In the genomic region with DNA sequence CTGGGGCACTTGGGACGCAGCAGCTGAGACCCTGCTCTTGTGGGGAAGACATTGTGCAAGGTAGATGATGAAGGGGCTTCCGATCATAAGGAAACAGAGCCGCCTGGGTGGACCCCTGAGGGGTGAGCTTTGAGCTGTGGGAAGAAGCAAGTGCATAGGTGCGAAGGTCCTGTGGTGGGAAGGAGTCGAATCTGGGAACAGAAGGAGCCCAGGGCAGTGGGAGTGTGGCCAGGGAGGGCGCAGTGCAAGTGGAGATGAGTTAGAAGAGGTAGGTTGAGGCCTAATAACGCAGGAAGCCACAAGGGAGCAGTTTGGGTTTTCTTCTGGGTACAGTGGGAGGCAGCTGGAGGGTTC, we compare ENCODE assay signal across 17 cellular contexts. TPM values are rescaled to one million over a fixed set of nuclear protein-coding genes. Genes with fewer than 3 reads are reported as not detected.
DNase-seq lines count a peak whose midpoint lies in the region; TF ChIP-seq lines count a peak whose summit lies in the region.
"Had no signal": no experiment of that assay in that cellular context is flagged by ENCODE, and none has a peak within 500 bp of the region (broad histone marks: within the 10 kb centered on the region; RNA-seq: fewer than 3 reads in every experiment).

No MANE protein-coding gene starts in this region.

- H3K4me1 ChIP-seq in OCI-LY3 (ENCODE audit: low read length), result peaks cover 53% of the 10 kb centered on the region
- peaks cover 64% of the 10 kb centered on the region for H3K4me1 ChIP-seq in rectal smooth muscle tissue (ENCODE audit: control insufficient read depth, insufficient read depth, low read length)

- H3K36me3 ChIP-seq in OCI-LY3 (replicated peaks; ENCODE audit: low read depth, low read length) (peaks cover 83% of the 10 kb centered on the region), rectal smooth muscle tissue (ENCODE audit: control insufficient read depth, insufficient read depth, low read length) (peaks cover 46% of the 10 kb centered on the region)
- H3K36me3 ChIP-seq: ovary had no signal

- H3K4me2 ChIP-seq in OCI-LY3 (ENCODE audit: low read length), result peak overlapping the region; percentile 92
- H3K4me2 ChIP-seq: SK-N-SH had no signal

- H3K9ac ChIP-seq in OCI-LY3 (ENCODE audit: low read length) (peak overlapping the region; percentile 77), rectal smooth muscle tissue (ENCODE audit: low read length) (no peak overlapping the region)
- H3K9ac ChIP-seq: SK-N-SH had no signal

- peaks cover 80% of the 10 kb centered on the region for H4K20me1 ChIP-seq in OCI-LY3 (ENCODE audit: insufficient read depth, low read length)

- H3K9me3 Mint-ChIP-seq in activated CD4-positive, alpha-beta T cell treated with anti-CD3 and anti-CD28 coated beads, Interleukin-2, amount 10 ng/mL, durations not matched to agents 7 days and 5 days, result no peaks in the 10 kb centered on the region
- H3K9me3 Mint-ChIP-seq in endothelial cell (ENCODE audit: unreplicated experiment), result no peaks in the 10 kb centered on the region
- H3K9me3 Mint-ChIP-seq in MCF 10A (ENCODE audit: unreplicated experiment), result no peaks in the 10 kb centered on the region
- H3K9me3 Mint-ChIP-seq: HFFc6 had no signal

- H3K27me3 ChIP-seq in OCI-LY3 (ENCODE audit: low read depth, low read length) (no peaks in the 10 kb centered on the region), rectal smooth muscle tissue (ENCODE audit: control insufficient read depth, insufficient read depth, low read length) (no peaks in the 10 kb centered on the region)
- H3K27me3 ChIP-seq: colonic mucosa, ovary had no signal

- H3K36me3 Mint-ChIP-seq in activated CD4-positive, alpha-beta T cell treated with anti-CD3 and anti-CD28 coated beads, Interleukin-2, amount 10 ng/mL, durations not matched to agents 7 days and 5 days (ENCODE audit: low read depth), result peaks cover 61% of the 10 kb centered on the region
- H3K36me3 Mint-ChIP-seq in endothelial cell (ENCODE audit: low read depth, unreplicated experiment) (peaks cover 17% of the 10 kb centered on the region), MCF 10A (ENCODE audit: insufficient read depth, unreplicated experiment) (no peaks in the 10 kb centered on the region)

- intact Hi-C loops in MCF 10A (cut with micrococcal nuclease), result no loop called here

- TF ChIP-seq CTCF in OCI-LY3 (IDR thresholded peaks at IDR 0.05; ENCODE audit: low read depth, low read length) (no peak), endothelial cell (IDR thresholded peaks at IDR 0.05; ENCODE audit: unreplicated experiment) (no peak), MCF 10A (IDR thresholded peaks at IDR 0.05; ENCODE audit: unreplicated experiment) (no peak)

- peak overlapping the region; percentile 68 for H3K4me3 ChIP-seq in OCI-LY3 (ENCODE audit: low read length)
- no peak overlapping the region for H3K4me3 ChIP-seq in rectal smooth muscle tissue (ENCODE audit: low read length)
- H3K4me3 ChIP-seq: colonic mucosa, ovary had no signal

- H3K27ac Mint-ChIP-seq in activated CD4-positive, alpha-beta T cell treated with anti-CD3 and anti-CD28 coated beads, Interleukin-2, amount 10 ng/mL, durations not matched to agents 7 days and 5 days, result peak overlapping the region; percentile 97
- peak overlapping the region; percentile 76 for H3K27ac Mint-ChIP-seq in endothelial cell (ENCODE audit: unreplicated experiment)
- no peak overlapping the region for H3K27ac Mint-ChIP-seq in MCF 10A (ENCODE audit: low read depth, unreplicated experiment)
- H3K27ac Mint-ChIP-seq: HFFc6 had no signal

- peaks cover 97% of the 10 kb centered on the region for H3K79me2 ChIP-seq in OCI-LY3 (ENCODE audit: low read length)

- POLR2A ChIA-PET in activated CD4-positive, alpha-beta T cell treated with anti-CD3 and anti-CD28 coated beads, Interleukin-2, amount 10 ng/mL, durations not matched to agents 7 days and 5 days (lab: Charles Lee), result no interaction called here
- POLR2A ChIA-PET in MCF 10A (lab: Yijun Ruan, JAX), result no interaction called here

- H3K4me1 Mint-ChIP-seq in activated CD4-positive, alpha-beta T cell treated with anti-CD3 and anti-CD28 coated beads, Interleukin-2, amount 10 ng/mL, durations not matched to agents 7 days and 5 days, result peaks cover 75% of the 10 kb centered on the region
- peaks cover 4% of the 10 kb centered on the region for H3K4me1 Mint-ChIP-seq in endothelial cell (ENCODE audit: unreplicated experiment)
- no peaks in the 10 kb centered on the region for H3K4me1 Mint-ChIP-seq in MCF 10A (ENCODE audit: insufficient read depth, unreplicated experiment)

- BruUV-seq in MCF 10A (replicated peaks; lab: Mats Ljungman, UMichigan), result no TSS peak

- H3K27ac ChIP-seq in OCI-LY3 (ENCODE audit: low read length), result peak overlapping the region; percentile 90
- peak overlapping the region; percentile 90 for H3K27ac ChIP-seq in rectal smooth muscle tissue (ENCODE audit: low read depth, low read length)
- H3K27ac ChIP-seq: colonic mucosa, ovary had no signal

- H3K27me3 Mint-ChIP-seq in activated CD4-positive, alpha-beta T cell treated with anti-CD3 and anti-CD28 coated beads, Interleukin-2, amount 10 ng/mL, durations not matched to agents 7 days and 5 days, result no peaks in the 10 kb centered on the region
- peaks cover 8% of the 10 kb centered on the region for H3K27me3 Mint-ChIP-seq in endothelial cell (ENCODE audit: unreplicated experiment)
- no peaks in the 10 kb centered on the region for H3K27me3 Mint-ChIP-seq in MCF 10A (ENCODE audit: insufficient read depth, unreplicated experiment)

- no peaks in the 10 kb centered on the region for H3K9me3 ChIP-seq in OCI-LY3 (ENCODE audit: insufficient read depth, low read length)
- H3K9me3 ChIP-seq: colonic mucosa, ovary, SK-N-SH had no signal

- H3K4me3 Mint-ChIP-seq in activated CD4-positive, alpha-beta T cell treated with anti-CD3 and anti-CD28 coated beads, Interleukin-2, amount 10 ng/mL, durations not matched to agents 7 days and 5 days, result no peak overlapping the region
- H3K4me3 Mint-ChIP-seq in endothelial cell (ENCODE audit: unreplicated experiment) (no peak overlapping the region), MCF 10A (ENCODE audit: unreplicated experiment) (no peak overlapping the region)
- H3K4me3 Mint-ChIP-seq: HFFc6 had no signal

- no peak for DNase-seq in activated CD4-positive, alpha-beta T cell treated with anti-CD3 and anti-CD28 coated beads, Interleukin-2, amount 10 ng/mL, durations not matched to agents 7 days and 5 days
- DNase-seq in activated CD4-positive, alpha-beta T cell treated with anti-CD3 and anti-CD28 coated beads, Interleukin-2, amount 50 U/mL, for 1 hour, result no peak
- no peak for DNase-seq in endothelial cell (ENCODE audit: low spot score)
- no peak for DNase-seq in MCF 10A (ENCODE audit: unreplicated experiment)
- DNase-seq in stimulated activated CD4-positive, alpha-beta T cell treated with anti-CD3 and anti-CD28 coated beads, Interleukin-4, amount 100 ng/mL, for 1 hour, result no peak
- DNase-seq in NCI-H2029 (lab: John Stamatoyannopoulos, UW), result no peak
- DNase-seq: anterior cingulate cortex, Calu3, colonic mucosa, erythroblast, HFFc6, mesendoderm, NCI-H446, SK-N-SH had no signal

- CTCF ChIA-PET in activated CD4-positive, alpha-beta T cell treated with anti-CD3 and anti-CD28 coated beads, Interleukin-2, amount 10 ng/mL, durations not matched to agents 7 days and 5 days (lab: Charles Lee), result interaction anchor here (1.5 to 3.0 kb wide), 2 partner anchors 11 to 12 kb away, joined by 5 to 10 read pairs; a partner anchor contains a TSS
- CTCF ChIA-PET in MCF 10A (lab: Yijun Ruan, JAX), result no interaction called here

- H2AFZ ChIP-seq in OCI-LY3 (ENCODE audit: low read depth, low read length), result no peak overlapping the region

RNA-seq across cellular contexts. Expression of a gene that starts 10.3 kb away (rescaled TPM):
- 10 to 100 TPM; 97.3 to 98.8 TPM for total RNA-seq in activated CD4-positive, alpha-beta T cell treated with anti-CD3 and anti-CD28 coated beads, Interleukin-2, amount 10 ng/mL, durations not matched to agents 7 days and 5 days
- total RNA-seq in endothelial cell (ENCODE audit: unreplicated experiment), result 23.6 TPM
- 5.1 and 5.8 TPM in 2 replicates for total RNA-seq in MCF 10A (2022)

RNA-seq across cellular contexts. Expression of a gene that starts 50.5 kb away (rescaled TPM):
- 10 to 100 TPM; 37.5 to 37.9 TPM for total RNA-seq in activated CD4-positive, alpha-beta T cell treated with anti-CD3 and anti-CD28 coated beads, Interleukin-2, amount 10 ng/mL, durations not matched to agents 7 days and 5 days
- total RNA-seq in endothelial cell (ENCODE audit: unreplicated experiment), result 32.1 TPM
- total RNA-seq in MCF 10A (2022), result 46.7 and 60.3 TPM in 2 replicates
